Comparison of ENCODE assay signal across 8 cellular contexts in genomic region chr17:5500804-5501391, GRCh38. TPM values are rescaled to one million over a fixed set of nuclear protein-coding genes. Genes with fewer than 3 reads are reported as not detected.
DNase-seq lines count a peak whose midpoint lies in the region; ATAC-seq and TF ChIP-seq lines count a peak whose summit lies in the region.

No MANE protein-coding gene starts in this region.

- TF ChIP-seq EP300 in sigmoid colon (IDR thresholded peaks at IDR 0.05): no peak

- 1 to 3% methylated on average over 47 of the region's 47 CpGs for WGBS in sigmoid colon, 2 donors

- H3K9me3 ChIP-seq in WERI-Rb-1 (ENCODE audit: severe bottlenecking) (no peaks in the 10 kb centered on the region), sigmoid colon (no peaks in the 10 kb centered on the region)

- no peak for ATAC-seq in HG03457 (IDR thresholded peaks at IDR 0.05; ENCODE audit: unreplicated experiment)
- no peak for ATAC-seq in GM19467 (IDR thresholded peaks at IDR 0.05; ENCODE audit: unreplicated experiment)

- H3K36me3 ChIP-seq in WERI-Rb-1 (no peaks in the 10 kb centered on the region), sigmoid colon (no peaks in the 10 kb centered on the region)

- peaks cover 0 to 21% (median 18%) of the 10 kb centered on the region in 4 donors for H3K4me1 ChIP-seq in sigmoid colon

- peak overlapping the region; percentile 43 for H3K4me3 ChIP-seq in GM12875 (ENCODE audit: low read depth, low read length)
- peak overlapping the region; percentile 45 for H3K4me3 ChIP-seq in WERI-Rb-1 (ENCODE audit: low read depth, low read length)
- H3K4me3 ChIP-seq in iPS-11a (ENCODE audit: low read depth, low read length): peak overlapping the region; percentile 57
- peak overlapping the region; percentile 44 to 70 (median 62) for H3K4me3 ChIP-seq in sigmoid colon

- no peak for TF ChIP-seq CTCF in GM12875 (IDR thresholded peaks at IDR 0.05; ENCODE audit: borderline replicate concordance, insufficient read depth, low read depth, low read length)
- no peak for TF ChIP-seq CTCF in WERI-Rb-1 (IDR thresholded peaks at IDR 0.05; ENCODE audit: low read depth, low read length)
- TF ChIP-seq CTCF in sigmoid colon (IDR thresholded peaks at IDR 0.05): no peak

- H3K27ac ChIP-seq in WERI-Rb-1: no peak overlapping the region
- peak overlapping the region; percentile 36 to 74 (median 64) for H3K27ac ChIP-seq in sigmoid colon

- TF ChIP-seq POLR2A in sigmoid colon (IDR thresholded peaks at IDR 0.05): no peak

- peak; percentile 5 for DNase-seq in NCI-H187 treated with DMSO at 0.1 percent for 48 hours (lab: John Stamatoyannopoulos, UW)
- DNase-seq in WERI-Rb-1: peak; percentile 94
- peak; percentile 55 for DNase-seq in brain pericyte (ENCODE audit: low read depth, low spot score)
- DNase-seq in sigmoid colon: peak; percentile 91

- intact Hi-C loops in sigmoid colon (cut with DNase I): no loop called here

- no peaks in the 10 kb centered on the region for H3K27me3 ChIP-seq in WERI-Rb-1 (ENCODE audit: insufficient read depth, low read depth, severe bottlenecking)
- H3K27me3 ChIP-seq in sigmoid colon: peaks cover 0 to 5% (median 0%) of the 10 kb centered on the region in 3 donors

RNA-seq across cellular contexts. Expression of gene MIS12, which starts 14.5 kb away (rescaled TPM):
- total RNA-seq in sigmoid colon: 10 to 100 TPM in 3 of 4 donors, 1 to 10 TPM in 1; 6.1 to 16.6 (median 15.7) TPM
- polyA plus RNA-seq in sigmoid colon: 10 to 100 TPM in 1 of 3 donors, 1 to 10 TPM in 2; 3.6 to 12.0 (median 7.6) TPM

RNA-seq across cellular contexts. Expression of gene DERL2, which starts 14.9 kb away (rescaled TPM):
- 10 to 100 TPM; 14.3 to 40.0 (median 18.0) TPM for total RNA-seq in sigmoid colon
- 10 to 100 TPM; 23.1 to 51.3 (median 24.6) TPM for polyA plus RNA-seq in sigmoid colon

RNA-seq across cellular contexts. Expression of gene DHX33, which starts 32.1 kb away (rescaled TPM):
- total RNA-seq in sigmoid colon: 1 to 10 TPM; 7.1 to 9.8 (median 8.4) TPM
- 1 to 10 TPM; 2.3 to 8.3 (median 3.0) TPM for polyA plus RNA-seq in sigmoid colon

Comparison
In these comparisons a context has a peak if more than half of its experiments do, and no peak if none do; other contexts are left out.
1. DNase-seq: peak in every context shown above with its lines; median percentile 94 in WERI-Rb-1; 91 in sigmoid colon; 55 in brain pericyte; 5 in NCI-H187 treated with DMSO at 0.1 percent for 48 hours.